9 cellular contexts compared by ENCODE assay signal in the genomic region with DNA sequence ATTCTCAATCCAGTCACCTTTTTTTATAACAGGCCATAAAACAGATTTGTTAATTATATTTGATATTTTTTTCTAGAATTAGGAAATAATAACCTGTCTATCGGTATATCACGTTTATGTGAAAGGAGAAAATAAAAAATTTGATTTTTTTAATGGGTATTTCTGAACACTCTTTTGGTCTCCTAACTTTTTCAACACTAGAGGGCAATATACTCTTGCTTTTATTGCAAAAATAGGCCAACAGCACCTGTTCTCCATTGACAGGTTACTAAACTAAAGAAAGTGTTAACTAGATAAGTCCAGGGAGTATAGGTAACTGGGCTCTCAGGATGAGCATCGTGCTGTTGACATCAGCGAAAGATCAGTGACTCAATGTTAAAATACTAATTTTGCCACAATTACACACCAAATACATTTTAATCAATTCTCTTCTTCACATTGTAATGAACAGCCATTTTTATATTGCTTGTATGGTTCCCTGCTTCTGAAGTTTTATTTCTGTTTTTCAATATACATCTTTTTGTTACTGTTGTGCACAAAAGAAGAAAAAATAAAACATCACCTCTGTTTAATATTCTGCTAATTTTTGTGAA. TPM values are rescaled to one million over a fixed set of nuclear protein-coding genes. Genes with fewer than 3 reads are reported as not detected.
DNase-seq lines count a peak whose midpoint lies in the region; ATAC-seq and TF ChIP-seq lines count a peak whose summit lies in the region.
"Had no signal": no experiment of that assay in that cellular context is flagged by ENCODE, and none has a peak within 500 bp of the region (broad histone marks: within the 10 kb centered on the region; RNA-seq: fewer than 3 reads in every experiment).

No MANE protein-coding gene starts in this region.

- H3F3A ChIP-seq in OCI-LY1 (ENCODE audit: insufficient read depth, low read length) = no peaks in the 10 kb centered on the region

- H4K20me1 ChIP-seq in OCI-LY1 (ENCODE audit: insufficient read depth, low read length) = no peaks in the 10 kb centered on the region

- ATAC-seq in CD4-positive, alpha-beta T cell (ENCODE audit: poor library complexity) = no peak
- ATAC-seq in GM18868 (IDR thresholded peaks at IDR 0.05; ENCODE audit: unreplicated experiment) (peak; percentile 89), HG03460 (IDR thresholded peaks at IDR 0.05; ENCODE audit: unreplicated experiment) (peak; percentile 68)

- no peak overlapping the region for H3K4me2 ChIP-seq in OCI-LY1 (ENCODE audit: low read length)

- H3K4me1 Mint-ChIP-seq in CD4-positive, alpha-beta T cell (ENCODE audit: low read depth) = no peaks in the 10 kb centered on the region
- H3K4me1 Mint-ChIP-seq in type B pancreatic cell (ENCODE audit: unreplicated experiment) = no peaks in the 10 kb centered on the region
- H3K4me1 Mint-ChIP-seq: immature natural killer cell had no signal

- H3K36me3 ChIP-seq in OCI-LY1 (ENCODE audit: insufficient read depth, low read length) = no peaks in the 10 kb centered on the region

- H3K9me3 ChIP-seq in CD4-positive, alpha-beta T cell (ENCODE audit: control insufficient read depth, low read length) = no peaks in the 10 kb centered on the region
- no peaks in the 10 kb centered on the region for H3K9me3 ChIP-seq in OCI-LY1 (ENCODE audit: low read length)

- H3K79me2 ChIP-seq in OCI-LY1 (ENCODE audit: insufficient read depth, low read length) = no peaks in the 10 kb centered on the region

- H3K27me3 ChIP-seq in CD4-positive, alpha-beta T cell (ENCODE audit: control insufficient read depth, insufficient read depth, low read length) = no peaks in the 10 kb centered on the region
- H3K27me3 ChIP-seq in OCI-LY1 (ENCODE audit: insufficient read depth, low read length) = no peaks in the 10 kb centered on the region

- H3K27ac Mint-ChIP-seq in CD4-positive, alpha-beta T cell = no peak overlapping the region
- H3K27ac Mint-ChIP-seq in type B pancreatic cell = no peak overlapping the region
- H3K27ac Mint-ChIP-seq: immature natural killer cell had no signal

- no peaks in the 10 kb centered on the region for H3K36me3 Mint-ChIP-seq in CD4-positive, alpha-beta T cell (ENCODE audit: low read depth)
- no peaks in the 10 kb centered on the region for H3K36me3 Mint-ChIP-seq in type B pancreatic cell
- H3K36me3 Mint-ChIP-seq: immature natural killer cell had no signal

- peak; percentile 39 for TF ChIP-seq CTCF in CD4-positive, alpha-beta T cell (IDR thresholded peaks at IDR 0.05)
- TF ChIP-seq CTCF in OCI-LY1 (IDR thresholded peaks at IDR 0.05; ENCODE audit: low read length) = peak; percentile 59; the same call in 1 of the 2 replicates
- peak; percentile 91 for TF ChIP-seq CTCF in type B pancreatic cell (conservative IDR thresholded peaks at IDR 0.05)

- H3K27me3 Mint-ChIP-seq in CD4-positive, alpha-beta T cell = no peaks in the 10 kb centered on the region
- no peaks in the 10 kb centered on the region for H3K27me3 Mint-ChIP-seq in type B pancreatic cell

- H3K9me2 ChIP-seq in OCI-LY1 (ENCODE audit: low read depth, low read length) = no peaks in the 10 kb centered on the region

- CTCF ChIA-PET in CD4-positive, alpha-beta T cell (lab: Charles Lee) = no interaction called here

- no peak for DNase-seq in CD4-positive, alpha-beta T cell
- DNase-seq in fibroblast of peridontal ligament (ENCODE audit: extremely low read depth) (peak; percentile 20), type B pancreatic cell (ENCODE audit: extremely low spot score, unreplicated experiment) (no peak), hippocampal formation (lab: John Stamatoyannopoulos, UW) (no peak), GM19240 (ENCODE audit: insufficient read length, low spot score) (no peak)

- H3K4me1 ChIP-seq in OCI-LY1 (ENCODE audit: insufficient read depth, low read length, severe bottlenecking) = no peaks in the 10 kb centered on the region

- H3K4me3 Mint-ChIP-seq in CD4-positive, alpha-beta T cell = no peak overlapping the region
- no peak overlapping the region for H3K4me3 Mint-ChIP-seq in type B pancreatic cell
- H3K4me3 Mint-ChIP-seq: immature natural killer cell had no signal

- H3K27ac ChIP-seq in CD4-positive, alpha-beta T cell (ENCODE audit: low read depth, low read length) = no peak overlapping the region
- no peak overlapping the region for H3K27ac ChIP-seq in OCI-LY1 (ENCODE audit: low read depth, low read length, poor library complexity, severe bottlenecking)

- intact Hi-C loops in CD4-positive, alpha-beta T cell (cut with DNase I, micrococcal nuclease) = no loop called here

- no peak overlapping the region for H2AFZ ChIP-seq in OCI-LY1 (ENCODE audit: low read length)

- H3K9ac ChIP-seq in OCI-LY1 (ENCODE audit: low read length) = no peak overlapping the region

- POLR2A ChIA-PET in CD4-positive, alpha-beta T cell (lab: Charles Lee) = no interaction called here

- H3K9me3 Mint-ChIP-seq in CD4-positive, alpha-beta T cell = no peaks in the 10 kb centered on the region
- no peaks in the 10 kb centered on the region for H3K9me3 Mint-ChIP-seq in type B pancreatic cell
- H3K9me3 Mint-ChIP-seq: immature natural killer cell had no signal

- H3K4me3 ChIP-seq in OCI-LY1 (ENCODE audit: low read depth, low read length, poor library complexity, severe bottlenecking) = no peak overlapping the region

RNA-seq across cellular contexts. Expression of a gene that starts 22.8 kb away (rescaled TPM):
- not detected for total RNA-seq in CD4-positive, alpha-beta T cell
- total RNA-seq in type B pancreatic cell (ENCODE audit: low replicate concordance) = 0.26 and 9.9 TPM in 2 replicates

Comparison
In these comparisons a context has a peak if more than half of its experiments do, and no peak if none do; other contexts are left out.
1. CTCF ChIP-seq: peak in every context shown above with its lines; median percentile 91 in type B pancreatic cell; 59 in OCI-LY1; 39 in CD4-positive, alpha-beta T cell.